ENCODE assay signal across 9 cellular contexts in the genomic region with DNA sequence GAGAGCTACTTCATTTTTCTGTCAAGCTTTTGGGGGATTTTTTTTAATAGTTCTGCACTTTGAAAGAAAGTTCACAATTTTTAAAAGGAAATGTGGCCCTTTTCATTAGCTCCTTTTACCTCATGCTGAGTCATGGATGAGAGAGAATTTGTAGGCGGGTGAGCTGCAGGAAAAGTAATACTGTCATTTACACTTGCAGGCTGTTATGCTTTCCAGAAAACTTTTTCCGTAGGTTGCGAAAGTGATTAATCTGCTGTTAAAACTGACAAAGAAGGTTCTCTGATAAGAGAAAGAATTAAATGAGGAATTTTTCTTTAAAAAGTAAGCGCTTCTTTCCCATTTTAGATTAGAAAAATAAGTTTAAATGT.
A peak's percentile ranks its signal among the peaks of the same experiment; 100 is the strongest.
DNase-seq lines count a peak whose midpoint lies in the region.
"Had no signal": no experiment of that assay in that cellular context is flagged by ENCODE, and none has a peak within 500 bp of the region (broad histone marks: within the 10 kb centered on the region; RNA-seq: fewer than 3 reads in every experiment).

No MANE protein-coding gene starts in this region.

- no peak overlapping the region for H3K27ac Mint-ChIP-seq in activated naive CD8-positive, alpha-beta T cell treated with anti-CD3 and anti-CD28 coated beads for 36 hours
- H3K27ac Mint-ChIP-seq: CD4-positive, alpha-beta T cell had no signal

- H3K9me3 Mint-ChIP-seq in activated naive CD8-positive, alpha-beta T cell treated with anti-CD3 and anti-CD28 coated beads for 36 hours: no peaks in the 10 kb centered on the region
- H3K9me3 Mint-ChIP-seq: CD4-positive, alpha-beta T cell had no signal

- H3K4me3 Mint-ChIP-seq in activated naive CD8-positive, alpha-beta T cell treated with anti-CD3 and anti-CD28 coated beads for 36 hours: no peak overlapping the region
- H3K4me3 Mint-ChIP-seq: CD4-positive, alpha-beta T cell had no signal

- DNase-seq in activated T-cell treated with anti-CD3 and anti-CD28 coated beads for 24 hours (ENCODE audit: low read depth): peak; percentile 29
- no peak for DNase-seq in activated T-cell treated with anti-CD3 and anti-CD28 coated beads, Interleukin-2, amount 50 U/mL, for 48 hours
- peak; percentile 11 for DNase-seq in activated naive CD8-positive, alpha-beta T cell treated with anti-CD3 and anti-CD28 coated beads for 36 hours
- peak; percentile 92 for DNase-seq in iris pigment epithelial cell (ENCODE audit: low read depth)
- DNase-seq in NCI-H2081 treated with DMSO at 0.1 percent for 48 hours (lab: John Stamatoyannopoulos, UW): no peak
- DNase-seq in GDM1 (lab: John Stamatoyannopoulos, UW): no peak
- no peak for DNase-seq in NCI-H526 (lab: John Stamatoyannopoulos, UW)
- DNase-seq: CD4-positive, alpha-beta T cell had no signal

- no peaks in the 10 kb centered on the region for H3K9me3 ChIP-seq in subcutaneous abdominal adipose tissue (ENCODE audit: control insufficient read depth in 5 of 5, low read length in 5 of 5)

- no peaks in the 10 kb centered on the region for H3K36me3 ChIP-seq in subcutaneous abdominal adipose tissue (ENCODE audit: control insufficient read depth in 5 of 5, insufficient read depth in 5 of 5, low read length in 5 of 5)

- H3K4me1 ChIP-seq in subcutaneous abdominal adipose tissue (ENCODE audit: control insufficient read depth in 5 of 5, insufficient read depth in 5 of 5, low read length in 5 of 5): peaks cover 2 to 25% (median 20%) of the 10 kb centered on the region in 5 donors

- no peaks in the 10 kb centered on the region for H3K36me3 Mint-ChIP-seq in activated naive CD8-positive, alpha-beta T cell treated with anti-CD3 and anti-CD28 coated beads for 36 hours

- peak overlapping the region in 2 of 5 donors; percentile 13 to 22 for H3K9ac ChIP-seq in subcutaneous abdominal adipose tissue (ENCODE audit: low read length in 5 of 5)

- H3K27me3 Mint-ChIP-seq in activated naive CD8-positive, alpha-beta T cell treated with anti-CD3 and anti-CD28 coated beads for 36 hours: no peaks in the 10 kb centered on the region
- H3K27me3 Mint-ChIP-seq: CD4-positive, alpha-beta T cell had no signal

- no peaks in the 10 kb centered on the region for H3K27me3 ChIP-seq in subcutaneous abdominal adipose tissue (ENCODE audit: control insufficient read depth in 5 of 5, insufficient read depth in 4 of 5, low read length in 5 of 5)

- H3K4me1 Mint-ChIP-seq in activated naive CD8-positive, alpha-beta T cell treated with anti-CD3 and anti-CD28 coated beads for 36 hours: peaks cover 20% of the 10 kb centered on the region

- peak overlapping the region; percentile 8 for H3K27ac ChIP-seq in subcutaneous abdominal adipose tissue (ENCODE audit: low read depth, low read length)

- no peak overlapping the region for H3K4me3 ChIP-seq in subcutaneous abdominal adipose tissue (ENCODE audit: low read depth in 1 of 5, low read length in 5 of 5)

Comparison
In these comparisons a context has a peak if more than half of its experiments do, and no peak if none do; other contexts are left out.
1. DNase-seq: peak in activated T-cell treated with anti-CD3 and anti-CD28 coated beads for 24 hours (single experiment), activated naive CD8-positive, alpha-beta T cell treated with anti-CD3 and anti-CD28 coated beads for 36 hours (single experiment) and iris pigment epithelial cell (single experiment); none in activated T-cell treated with anti-CD3 and anti-CD28 coated beads, Interleukin-2, amount 50 U/mL, for 48 hours (0 of 2), NCI-H2081 treated with DMSO at 0.1 percent for 48 hours (single experiment), GDM1 (single experiment) and NCI-H526 (0 of 2).